ENCODE assay signal across 9 cellular contexts in genomic region chr12:120013659-120014380, GRCh38. TPM values are rescaled to one million over a fixed set of nuclear protein-coding genes. Genes with fewer than 3 reads are reported as not detected.
A peak's percentile ranks its signal among the peaks of the same experiment; 100 is the strongest.
DNase-seq lines count a peak whose midpoint lies in the region; ATAC-seq and TF ChIP-seq lines count a peak whose summit lies in the region.
"Had no signal": no experiment of that assay in that cellular context is flagged by ENCODE, and none has a peak within 500 bp of the region (broad histone marks: within the 10 kb centered on the region; RNA-seq: fewer than 3 reads in every experiment).

No MANE protein-coding gene starts in this region.

- POLR2A ChIA-PET in activated B cell treated with CpG ODN at 0.5 μM for 24 hours (lab: Charles Lee), result interaction anchor here (0.6 to 1.9 kb wide), 4 partner anchors 24 to 187 kb away, joined by 3 to 10 read pairs (median 4); partner anchors contain the start of genes BICDL1 and RPLP0
- POLR2A ChIA-PET in naive thymus-derived CD4-positive, alpha-beta T cell (lab: Charles Lee), result interaction anchor here (0.6 to 10.5 kb wide), 6 partner anchors 8 to 279 kb away, joined by 3 to 96 read pairs (median 4); partner anchors contain the start of genes BICDL1 and RNU4-1

- ATAC-seq in GM18873 (IDR thresholded peaks at IDR 0.05; ENCODE audit: low FRiP score, unreplicated experiment) (peak; percentile 58), HG03103 (IDR thresholded peaks at IDR 0.05; ENCODE audit: low read depth, unreplicated experiment) (peak; percentile 67), activated B cell treated with CpG ODN at 0.5 μM for 24 hours (ENCODE audit: low read depth) (peak; percentile 71), heart right ventricle (no peak), body of pancreas (no peak)
- peak; percentile 80 for ATAC-seq in naive thymus-derived CD4-positive, alpha-beta T cell

- no peaks in the 10 kb centered on the region for H3K27me3 ChIP-seq in naive thymus-derived CD4-positive, alpha-beta T cell (ENCODE audit: control insufficient read depth in 2 of 2, insufficient read depth in 2 of 2, low read length in 2 of 2)
- H3K27me3 ChIP-seq in heart right ventricle (peaks cover 0 to 24% (median 6%) of the 10 kb centered on the region in 7 donors), body of pancreas (no peaks in the 10 kb centered on the region)

- peak overlapping the region; percentile 93 for H3K27ac ChIP-seq in naive thymus-derived CD4-positive, alpha-beta T cell (ENCODE audit: low read depth, low read length)
- H3K27ac ChIP-seq in heart right ventricle (peak overlapping the region in 1 of 10 donors; percentile 76), body of pancreas (no peak overlapping the region)

- peak overlapping the region; percentile 36 for H3K4me3 Mint-ChIP-seq in activated B cell treated with CpG ODN at 0.5 μM for 24 hours
- peak overlapping the region; percentile 6 to 78 (median 56) for H3K4me3 Mint-ChIP-seq in naive thymus-derived CD4-positive, alpha-beta T cell
- H3K4me3 Mint-ChIP-seq: dendritic cell treated with granulocyte-macrophage colony-stimulating factor and Interleukin-4, amounts not matched to agents 40 ng/mL and 50 ng/mL, for 4 days had no signal

- TF ChIP-seq CTCF in activated B cell treated with CpG ODN at 0.5 μM for 24 hours (IDR thresholded peaks at IDR 0.05) (no peak), heart right ventricle (IDR thresholded peaks at IDR 0.05) (no peak), body of pancreas (IDR thresholded peaks at IDR 0.05) (no peak)

- H3K9me3 Mint-ChIP-seq in activated B cell treated with CpG ODN at 0.5 μM for 24 hours, result no peaks in the 10 kb centered on the region
- H3K9me3 Mint-ChIP-seq in naive thymus-derived CD4-positive, alpha-beta T cell, result peaks cover 0 to 7% (median 0%) of the 10 kb centered on the region in 11 donors
- H3K9me3 Mint-ChIP-seq: dendritic cell treated with granulocyte-macrophage colony-stimulating factor and Interleukin-4, amounts not matched to agents 40 ng/mL and 50 ng/mL, for 4 days had no signal

- TF ChIP-seq POLR2A in body of pancreas (IDR thresholded peaks at IDR 0.05), result no peak

- no peaks in the 10 kb centered on the region for H3K36me3 ChIP-seq in naive thymus-derived CD4-positive, alpha-beta T cell (ENCODE audit: control insufficient read depth in 2 of 3, insufficient read depth in 3 of 3, low read length in 3 of 3)
- H3K36me3 ChIP-seq in heart right ventricle, result no peaks in the 10 kb centered on the region
- no peaks in the 10 kb centered on the region for H3K36me3 ChIP-seq in body of pancreas (replicated peaks in 1 of 2; ENCODE audit: insufficient read depth in 1 of 2, low read depth in 2 of 2)

- H3K4me1 ChIP-seq in naive thymus-derived CD4-positive, alpha-beta T cell (ENCODE audit: control insufficient read depth in 2 of 2, insufficient read depth in 2 of 2, low read length in 2 of 2), result peaks cover 61 to 69% of the 10 kb centered on the region in 2 donors
- no peaks in the 10 kb centered on the region for H3K4me1 ChIP-seq in heart right ventricle
- H3K4me1 ChIP-seq in body of pancreas, result no peaks in the 10 kb centered on the region

- peak overlapping the region; percentile 16 for H3K4me3 ChIP-seq in naive thymus-derived CD4-positive, alpha-beta T cell (ENCODE audit: low read length)
- H3K4me3 ChIP-seq in heart right ventricle (no peak overlapping the region), body of pancreas (no peak overlapping the region)

- H3K36me3 Mint-ChIP-seq in activated B cell treated with CpG ODN at 0.5 μM for 24 hours (ENCODE audit: low read depth), result no peaks in the 10 kb centered on the region
- H3K36me3 Mint-ChIP-seq in naive thymus-derived CD4-positive, alpha-beta T cell, result peaks cover 0 to 31% (median under 1%) of the 10 kb centered on the region in 5 donors

- peak overlapping the region; percentile 59 for H3K27ac Mint-ChIP-seq in activated B cell treated with CpG ODN at 0.5 μM for 24 hours
- peak overlapping the region; percentile 93 to 100 (median 96) for H3K27ac Mint-ChIP-seq in naive thymus-derived CD4-positive, alpha-beta T cell
- H3K27ac Mint-ChIP-seq: dendritic cell treated with granulocyte-macrophage colony-stimulating factor and Interleukin-4, amounts not matched to agents 40 ng/mL and 50 ng/mL, for 4 days had no signal

- H3K9me3 ChIP-seq in naive thymus-derived CD4-positive, alpha-beta T cell (ENCODE audit: control insufficient read depth in 2 of 3, low read length in 3 of 3), result no peaks in the 10 kb centered on the region
- H3K9me3 ChIP-seq in heart right ventricle (no peaks in the 10 kb centered on the region), body of pancreas (no peaks in the 10 kb centered on the region)

- intact Hi-C loops in activated B cell treated with CpG ODN at 0.5 μM for 24 hours (cut with micrococcal nuclease), result loop anchor here (5.0 kb wide), 1 partner anchor 278 kb away; the partner anchor contains the start of genes RNU4-1 and RNU4-2
- intact Hi-C loops in naive thymus-derived CD4-positive, alpha-beta T cell (cut with micrococcal nuclease), result loop anchor here (1.0 to 5.0 kb wide), 5 partner anchors 27 to 347 kb away; partner anchors contain the start of genes RNU4-1 (in 2 of the 2), RNU4-2 (in 2 of the 2), PRKAB1 (in 1 of the 2) and RAB35 (in 1 of the 2)
- intact Hi-C loops in heart right ventricle (cut with DNase I), result no loop called here
- intact Hi-C loops in body of pancreas (cut with DNase I), result no loop called here

- H3K4me1 Mint-ChIP-seq in activated B cell treated with CpG ODN at 0.5 μM for 24 hours, result peaks cover 44% of the 10 kb centered on the region
- H3K4me1 Mint-ChIP-seq in naive thymus-derived CD4-positive, alpha-beta T cell, result peaks cover 38 to 88% (median 76%) of the 10 kb centered on the region in 7 donors

- CTCF ChIA-PET in activated B cell treated with CpG ODN at 0.5 μM for 24 hours (lab: Charles Lee), result interaction anchor here (0.6 kb wide), 1 partner anchor 25 kb away, joined by 4 read pairs; the partner anchor contains the start of gene BICDL1
- CTCF ChIA-PET in naive thymus-derived CD4-positive, alpha-beta T cell (lab: Charles Lee), result no interaction called here

- 78 to 82% methylated on average over 9 of the region's 9 CpGs for WGBS in heart right ventricle, 2 donors
- 66 to 71% methylated on average over 9 of the region's 9 CpGs for WGBS in body of pancreas, 2 donors

- no peak for DNase-seq in activated B cell treated with CpG ODN at 0.5 μM for 24 hours
- peak in 8 of 9 donors; percentile 39 to 92 (median 77) for DNase-seq in naive thymus-derived CD4-positive, alpha-beta T cell
- DNase-seq in heart right ventricle, result no peak
- no peak for DNase-seq in occipital lobe (lab: John Stamatoyannopoulos, UW)
- DNase-seq in NCI-H2081 treated with DMSO at 0.1 percent for 48 hours (lab: John Stamatoyannopoulos, UW), result no peak
- DNase-seq in body of pancreas, result no peak

- no peaks in the 10 kb centered on the region for H3K27me3 Mint-ChIP-seq in activated B cell treated with CpG ODN at 0.5 μM for 24 hours
- no peaks in the 10 kb centered on the region for H3K27me3 Mint-ChIP-seq in naive thymus-derived CD4-positive, alpha-beta T cell

RNA-seq across cellular contexts. Expression of gene BICDL1, which starts 24.8 kb away (rescaled TPM):
- 15.1 and 16.8 TPM in 2 replicates for total RNA-seq in activated B cell treated with CpG ODN at 0.5 μM for 24 hours
- total RNA-seq in naive thymus-derived CD4-positive, alpha-beta T cell, result 100 to 1,000 TPM in 4 of 5 experiments, 10 to 100 TPM in 1; 75.8 to 156 (median 143) TPM
- polyA plus RNA-seq in naive thymus-derived CD4-positive, alpha-beta T cell, result 1 to 10 TPM; 2.4 to 2.7 TPM
- 1 to 10 TPM in 1 of 10 donors, under 1 TPM in 7, not detected in 2; 0.10 to 1.5 (median 0.34) TPM for total RNA-seq in heart right ventricle
- under 1 TPM; 0.16 to 0.44 TPM for polyA plus RNA-seq in heart right ventricle
- total RNA-seq in occipital lobe, result 25.4 TPM
- 1 to 10 TPM; 5.9 to 6.2 TPM for total RNA-seq in body of pancreas

Comparison
In these comparisons a context has a peak if more than half of its experiments do, and no peak if none do; other contexts are left out.
1. ATAC-seq: peak in GM18873 (single experiment), HG03103 (single experiment), activated B cell treated with CpG ODN at 0.5 μM for 24 hours (single experiment) and naive thymus-derived CD4-positive, alpha-beta T cell (single experiment); none in heart right ventricle (0 of 8) and body of pancreas (single experiment).
2. DNase-seq: peak in naive thymus-derived CD4-positive, alpha-beta T cell (8 of 9); none in activated B cell treated with CpG ODN at 0.5 μM for 24 hours (single experiment), heart right ventricle (0 of 2), occipital lobe (single experiment), NCI-H2081 treated with DMSO at 0.1 percent for 48 hours (single experiment) and body of pancreas (0 of 4).
3. intact Hi-C loops: an anchor here in activated B cell treated with CpG ODN at 0.5 μM for 24 hours (5.0 kb wide) and naive thymus-derived CD4-positive, alpha-beta T cell (1.0 to 5.0 kb wide); none called in heart right ventricle and body of pancreas.